Comparison of ENCODE assay signal across 1 cellular context in the genomic region with DNA sequence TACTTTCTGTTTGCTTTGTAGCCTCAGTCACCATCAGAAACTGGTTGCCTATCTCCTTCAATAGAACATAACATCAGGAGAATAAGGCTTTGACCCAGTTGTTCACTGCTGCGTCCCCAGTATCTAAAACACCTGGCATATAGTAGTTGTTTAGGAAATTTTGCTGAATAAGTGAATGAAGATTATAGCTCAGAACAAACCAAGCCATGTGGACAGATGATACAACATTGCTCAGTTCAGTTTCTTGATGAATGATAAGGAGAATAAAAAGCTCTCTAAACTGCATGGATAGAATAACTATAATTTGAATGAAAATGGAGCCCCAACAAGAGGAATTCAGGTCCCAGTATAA.
A peak's percentile ranks its signal among the peaks of the same experiment; 100 is the strongest.
TF ChIP-seq lines count a peak whose summit lies in the region.

No MANE protein-coding gene starts in this region.

TF ChIP-seq in HepG2, 621 proteins besides CTCF, POLR2A, EP300 and RAD21:
- TF ChIP-seq ZSCAN30 (CRISPR knock-in tag; IDR thresholded peaks at IDR 0.05): 0 out of 2 replicates have a peak, but pooled peaks have one; percentile 7
- no peak for TF ChIP-seq GZF1 (CRISPR knock-in tag; IDR thresholded peaks at IDR 0.05)
- no peak for TF ChIP-seq PTBP1 (IDR thresholded peaks at IDR 0.05; ENCODE audit: low read depth, low read length, poor library complexity, severe bottlenecking)
- no peak for TF ChIP-seq GABPB1 (CRISPR knock-in tag; IDR thresholded peaks at IDR 0.05)
- TF ChIP-seq, protein P1, sequence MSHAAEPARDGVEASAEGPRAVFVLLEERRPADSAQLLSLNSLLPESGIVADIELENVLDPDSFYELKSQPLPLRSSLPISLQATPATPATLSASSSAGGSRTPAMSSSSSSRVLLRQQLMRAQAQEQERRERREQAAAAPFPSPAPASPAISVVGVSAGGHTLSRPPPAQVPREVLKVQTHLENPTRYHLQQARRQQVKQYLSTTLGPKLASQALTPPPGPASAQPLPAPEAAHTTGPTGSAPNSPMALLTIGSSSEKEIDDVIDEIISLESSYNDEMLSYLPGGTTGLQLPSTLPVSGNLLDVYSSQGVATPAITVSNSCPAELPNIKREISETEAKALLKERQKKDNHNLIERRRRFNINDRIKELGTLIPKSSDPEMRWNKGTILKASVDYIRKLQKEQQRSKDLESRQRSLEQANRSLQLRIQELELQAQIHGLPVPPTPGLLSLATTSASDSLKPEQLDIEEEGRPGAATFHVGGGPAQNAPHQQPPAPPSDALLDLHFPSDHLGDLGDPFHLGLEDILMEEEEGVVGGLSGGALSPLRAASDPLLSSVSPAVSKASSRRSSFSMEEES (CRISPR knock-in tag; IDR thresholded peaks at IDR 0.05): no peak
- no peak for TF ChIP-seq ZNF460 (CRISPR knock-in tag; IDR thresholded peaks at IDR 0.05; ENCODE audit: borderline replicate concordance)
- no peak for TF ChIP-seq ZNF629 (CRISPR knock-in tag; conservative IDR thresholded peaks at IDR 0.05)
- TF ChIP-seq, protein P2, sequence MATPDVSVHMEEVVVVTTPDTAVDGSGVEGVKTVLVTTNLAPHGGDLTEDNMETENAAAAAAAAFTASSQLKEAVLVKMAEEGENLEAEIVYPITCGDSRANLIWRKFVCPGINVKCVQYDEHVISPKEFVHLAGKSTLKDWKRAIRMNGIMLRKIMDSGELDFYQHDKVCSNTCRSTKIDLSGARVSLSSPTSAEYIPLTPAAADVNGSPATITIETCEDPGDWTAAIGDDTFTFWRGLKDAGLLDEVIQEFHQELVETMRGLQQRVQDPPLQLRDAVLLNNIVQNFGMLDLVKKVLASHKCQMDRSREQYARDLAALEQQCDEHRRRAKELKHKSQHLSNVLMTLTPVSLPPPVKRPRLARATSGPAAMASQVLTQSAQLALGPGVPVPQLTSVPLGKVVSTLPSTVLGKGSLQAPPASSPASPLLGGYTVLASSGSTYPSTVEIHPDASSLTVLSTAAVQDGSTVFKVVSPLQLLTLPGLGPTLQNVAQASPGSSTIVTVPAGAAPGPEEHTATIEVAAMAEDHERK (CRISPR knock-in tag; IDR thresholded peaks at IDR 0.05; ENCODE audit: low read depth): no peak
- TF ChIP-seq ZNF235 (CRISPR knock-in tag; IDR thresholded peaks at IDR 0.05; ENCODE audit: borderline replicate concordance): no peak
- TF ChIP-seq HNRNPK (IDR thresholded peaks at IDR 0.05; ENCODE audit: low read depth, low read length, poor library complexity, severe bottlenecking): no peak
- peak in 1 of 2 experiments; percentile 34; a peak in 1 of 4 replicates for TF ChIP-seq MAFK (conservative IDR thresholded peaks at IDR 0.05 in 1 of 2, IDR thresholded peaks at IDR 0.05 in 1 of 2; ENCODE audit: low read length in 2 of 2)
- TF ChIP-seq ZNF772 (CRISPR knock-in tag; IDR thresholded peaks at IDR 0.05): 0 out of 2 replicates have a peak, but pooled peaks have one; percentile 6
- TF ChIP-seq FOXA3 (CRISPR knock-in tag; IDR thresholded peaks at IDR 0.05): no peak
- TF ChIP-seq PRPF4 (IDR thresholded peaks at IDR 0.05; ENCODE audit: low read depth, low read length, poor library complexity, severe bottlenecking): no peak
- no peak for TF ChIP-seq U2AF2 (IDR thresholded peaks at IDR 0.05; ENCODE audit: low read depth, low read length)
- TF ChIP-seq SETDB1 (CRISPR knock-in tag; IDR thresholded peaks at IDR 0.05; ENCODE audit: borderline replicate concordance): no peak
- TF ChIP-seq MAFF (IDR thresholded peaks at IDR 0.05; ENCODE audit: low read depth, low read length): 0 out of 2 replicates have a peak, but pooled peaks have one; percentile 9
- TF ChIP-seq ARNT (IDR thresholded peaks at IDR 0.05): no peak
- no peak for TF ChIP-seq RCOR2 (CRISPR knock-in tag; IDR thresholded peaks at IDR 0.05)
- no peak for TF ChIP-seq PAX8 (CRISPR knock-in tag; IDR thresholded peaks at IDR 0.05; ENCODE audit: borderline replicate concordance)
- TF ChIP-seq SRSF1 (optimal IDR thresholded peaks at IDR 0.05; ENCODE audit: low read depth, low read length): no peak
- TF ChIP-seq AKAP8 (CRISPR knock-in tag; IDR thresholded peaks at IDR 0.05): no peak
